1 cellular context compared by ENCODE assay signal in genomic region chr6:2877057-2877882, GRCh38.
TF ChIP-seq lines count a peak whose summit lies in the region.

No MANE protein-coding gene starts in this region.

TF ChIP-seq in HepG2, 621 proteins besides CTCF, POLR2A, EP300 and RAD21 (continued from another document and continues in another):
- TF ChIP-seq FOXP4 (CRISPR knock-in tag; IDR thresholded peaks at IDR 0.05) (0 out of 2 replicates have a peak, but pooled peaks have one; percentile 12), ZNF710 (CRISPR knock-in tag; IDR thresholded peaks at IDR 0.05; ENCODE audit: borderline replicate concordance) (no peak), RFX5 (IDR thresholded peaks at IDR 0.05; ENCODE audit: low read depth, low read length) (0 out of 2 replicates have a peak, but pooled peaks have one; percentile 7), ZNF891 (CRISPR knock-in tag; IDR thresholded peaks at IDR 0.05) (peak; percentile 77), PATZ1 (CRISPR knock-in tag; IDR thresholded peaks at IDR 0.05) (peak; percentile 61), CEBPG (CRISPR knock-in tag; IDR thresholded peaks at IDR 0.05) (peak; percentile 92), NAIF1 (CRISPR knock-in tag; IDR thresholded peaks at IDR 0.05; ENCODE audit: borderline replicate concordance) (no peak), KDM6A (CRISPR knock-in tag; IDR thresholded peaks at IDR 0.05; ENCODE audit: low read depth) (0 out of 2 replicates have a peak, but pooled peaks have one; percentile 2), SOX5 (CRISPR knock-in tag; IDR thresholded peaks at IDR 0.05; ENCODE audit: borderline replicate concordance) (peak; percentile 84), KDM5B (CRISPR knock-in tag; IDR thresholded peaks at IDR 0.05; ENCODE audit: borderline replicate concordance) (peak; percentile 31; the same call in 1 of the 2 replicates), DMAP1 (CRISPR knock-in tag; IDR thresholded peaks at IDR 0.05) (peak; percentile 39; the same call in 1 of the 2 replicates), TFAP4 (IDR thresholded peaks at IDR 0.05; ENCODE audit: borderline replicate concordance, low read depth) (peak; percentile 62; the same call in 1 of the 2 replicates), ZHX2 (IDR thresholded peaks at IDR 0.05; ENCODE audit: low read depth) (0 out of 2 replicates have a peak, but pooled peaks have one; percentile 67), ZHX2 (CRISPR knock-in tag; IDR thresholded peaks at IDR 0.05; ENCODE audit: borderline replicate concordance) (no peak), ZBTB7A (CRISPR knock-in tag; IDR thresholded peaks at IDR 0.05) (0 out of 2 replicates have a peak, but pooled peaks have one; percentile 10), ZFX (CRISPR knock-in tag; IDR thresholded peaks at IDR 0.05; ENCODE audit: low read depth) (peak; percentile 77), GMEB2 (CRISPR knock-in tag; IDR thresholded peaks at IDR 0.05; ENCODE audit: low read depth) (no peak), KDM5A (IDR thresholded peaks at IDR 0.05; ENCODE audit: borderline replicate concordance, low read length) (peak; percentile 20; the same call in 1 of the 2 replicates), ELF4 (CRISPR knock-in tag; IDR thresholded peaks at IDR 0.05; ENCODE audit: borderline replicate concordance) (peak; percentile 88), MTERF4 (CRISPR knock-in tag; IDR thresholded peaks at IDR 0.05) (peak; percentile 77; the same call in 1 of the 2 replicates), ZNF720 (CRISPR knock-in tag; IDR thresholded peaks at IDR 0.05) (no peak), HOXA3 (CRISPR knock-in tag; IDR thresholded peaks at IDR 0.05) (peak; percentile 41; the same call in 1 of the 2 replicates), YEATS2 (CRISPR knock-in tag; IDR thresholded peaks at IDR 0.05; ENCODE audit: borderline replicate concordance) (peak; percentile 41; the same call in 1 of the 2 replicates), FOXA1 (IDR thresholded peaks at IDR 0.05) (no peak), FOXA1 (CRISPR knock-in tag; IDR thresholded peaks at IDR 0.05) (0 out of 2 replicates have a peak, but pooled peaks have one; percentile 10), ESRRA (CRISPR knock-in tag; IDR thresholded peaks at IDR 0.05; ENCODE audit: low read depth) (peak; percentile 70; the same call in 1 of the 2 replicates), XRCC5 (optimal IDR thresholded peaks at IDR 0.05; ENCODE audit: low read length) (peak; percentile 50), ZNF281 (CRISPR knock-in tag; IDR thresholded peaks at IDR 0.05; ENCODE audit: borderline replicate concordance) (peak; percentile 73; the same call in 1 of the 2 replicates), HBP1 (CRISPR knock-in tag; IDR thresholded peaks at IDR 0.05; ENCODE audit: low read depth) (peak; percentile 82), ETV6 (CRISPR knock-in tag; conservative IDR thresholded peaks at IDR 0.05) (no peak), NCOA5 (CRISPR knock-in tag; IDR thresholded peaks at IDR 0.05) (no peak), CBX5 (CRISPR knock-in tag; IDR thresholded peaks at IDR 0.05; ENCODE audit: borderline replicate concordance) (peak; percentile 59; the same call in 1 of the 2 replicates), KDM4B (CRISPR knock-in tag; IDR thresholded peaks at IDR 0.05) (0 out of 2 replicates have a peak, but pooled peaks have one; percentile 56), FOXA3 (CRISPR knock-in tag; IDR thresholded peaks at IDR 0.05) (peak; percentile 72), GABPB1 (CRISPR knock-in tag; IDR thresholded peaks at IDR 0.05) (peak; percentile 36; the same call in 1 of the 2 replicates)
